In the genomic region with DNA sequence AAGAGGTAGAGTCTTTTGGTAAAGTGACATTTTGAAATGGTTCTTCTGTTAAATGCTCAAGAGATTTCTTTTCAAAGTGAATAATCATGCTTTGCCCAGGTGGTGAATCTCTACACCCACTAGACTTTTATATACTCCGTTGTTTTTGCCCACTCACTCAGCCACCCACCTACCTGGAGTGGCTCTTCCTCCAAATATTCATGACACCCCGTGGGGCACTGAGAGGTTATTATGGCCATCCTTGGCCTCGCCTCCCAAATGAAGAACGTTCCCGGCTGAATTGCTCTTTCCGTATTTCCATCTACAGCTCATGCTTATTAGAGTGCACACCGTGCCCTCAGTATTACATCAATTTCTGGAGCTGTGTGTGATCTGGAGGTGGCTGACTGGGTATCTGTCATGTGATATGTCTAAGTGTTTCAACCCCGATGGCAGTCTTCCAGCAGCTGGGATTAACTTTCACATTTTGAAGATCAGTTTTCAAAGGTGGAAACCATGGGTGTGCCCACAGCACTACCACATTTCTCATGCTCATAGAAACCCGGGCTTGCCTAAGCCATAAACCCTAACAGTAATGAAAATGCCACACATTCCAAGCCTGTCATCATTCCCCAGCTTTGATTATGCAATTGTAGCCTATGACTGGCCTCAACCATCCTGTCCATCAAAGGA, we compare ENCODE assay signal across 1 cellular context.
TF ChIP-seq lines count a peak whose summit lies in the region.

No MANE protein-coding gene starts in this region.

TF ChIP-seq in SK-N-SH treated with all-trans-retinoic acid at 6 μM for 48 hours, 23 proteins besides CTCF, POLR2A, EP300 and RAD21 (continued from another document):
- TF ChIP-seq, protein P1, sequence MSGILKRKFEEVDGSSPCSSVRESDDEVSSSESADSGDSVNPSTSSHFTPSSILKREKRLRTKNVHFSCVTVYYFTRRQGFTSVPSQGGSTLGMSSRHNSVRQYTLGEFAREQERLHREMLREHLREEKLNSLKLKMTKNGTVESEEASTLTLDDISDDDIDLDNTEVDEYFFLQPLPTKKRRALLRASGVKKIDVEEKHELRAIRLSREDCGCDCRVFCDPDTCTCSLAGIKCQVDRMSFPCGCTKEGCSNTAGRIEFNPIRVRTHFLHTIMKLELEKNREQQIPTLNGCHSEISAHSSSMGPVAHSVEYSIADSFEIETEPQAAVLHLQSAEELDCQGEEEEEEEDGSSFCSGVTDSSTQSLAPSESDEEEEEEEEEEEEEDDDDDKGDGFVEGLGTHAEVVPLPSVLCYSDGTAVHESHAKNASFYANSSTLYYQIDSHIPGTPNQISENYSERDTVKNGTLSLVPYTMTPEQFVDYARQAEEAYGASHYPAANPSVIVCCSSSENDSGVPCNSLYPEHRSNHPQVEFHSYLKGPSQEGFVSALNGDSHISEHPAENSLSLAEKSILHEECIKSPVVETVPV (CRISPR knock-in tag; IDR thresholded peaks at IDR 0.05) = no peak
- TF ChIP-seq ZFP30 (CRISPR knock-in tag; IDR thresholded peaks at IDR 0.05) = no peak
- TF ChIP-seq TOX (CRISPR knock-in tag; IDR thresholded peaks at IDR 0.05; ENCODE audit: borderline replicate concordance) = no peak
- no peak for TF ChIP-seq CSDC2 (CRISPR knock-in tag; IDR thresholded peaks at IDR 0.05)
- TF ChIP-seq GLIS3 (CRISPR knock-in tag; IDR thresholded peaks at IDR 0.05) = no peak
TF ChIP-seq in SK-N-SH treated with all-trans-retinoic acid at 6 μM for 48 hours: peak in this region for 0.
